Comparison of ENCODE assay signal across 34 cellular contexts in genomic region chr6:108940741-108941140, GRCh38.
"Had no signal": no experiment of that assay in that cellular context is flagged by ENCODE, and none has a peak within 500 bp of the region (broad histone marks: within the 10 kb centered on the region; RNA-seq: fewer than 3 reads in every experiment).

No MANE protein-coding gene starts in this region.

- H3K27me3 Mint-ChIP-seq: activated T-cell treated with anti-CD3 and anti-CD28 coated beads, Interleukin-2, amount 50 U/mL, for 24 hours; activated T-helper 17 cell treated with anti-CD3 and anti-CD28 coated beads, Interleukin-2, amount 50 U/mL, for 72 hours; naive B cell; stimulated activated naive B cell treated with anti-CD40 and anti-IgM and Interleukin-4, amounts not matched to agents 10 μg/mL and 1 μg/mL and 100 μg/mL, for 72 hours had no signal

- H3K4me3 Mint-ChIP-seq: activated CD4-positive, alpha-beta memory T cell treated with anti-CD3 and anti-CD28 coated beads, Interleukin-2, amount 10 ng/mL, durations not matched to agents 7 days and 5 days; activated T-cell treated with anti-CD3 and anti-CD28 coated beads, Interleukin-2, amount 50 U/mL, for 24 hours; activated T-helper 17 cell treated with anti-CD3 and anti-CD28 coated beads, Interleukin-2, amount 50 U/mL, for 72 hours; mesothelial cell of epicardium; stimulated activated naive B cell treated with anti-CD40 and anti-IgM and Interleukin-4, amounts not matched to agents 10 μg/mL and 1 μg/mL and 100 μg/mL, for 72 hours; T-helper 1 cell treated with Interleukin-12 subunit alpha and Interleukin-12 subunit beta and Interleukin-4 antibody, amounts not matched to agents 30 μg/mL and 1 μg/mL, for 36 hours had no signal

- H3K27ac ChIP-seq: brain microvascular endothelial cell, coronary artery, dorsolateral prefrontal cortex, foreskin keratinocyte, left ventricle myocardium inferior, right lobe of liver, stomach, thyroid gland, upper lobe of left lung, vagina, WERI-Rb-1 had no signal

- H3K4me3 ChIP-seq: coronary artery, dorsolateral prefrontal cortex, heart right ventricle, left ventricle myocardium inferior, lung, right lobe of liver, skin epidermis, stomach, thyroid gland, upper lobe of left lung, vagina had no signal

- H3K27me3 ChIP-seq: brain microvascular endothelial cell, dorsolateral prefrontal cortex, foreskin keratinocyte, heart right ventricle, right lobe of liver, stomach, thyroid gland, upper lobe of left lung, vagina had no signal

- H3K9me3 ChIP-seq: heart right ventricle, left ventricle myocardium inferior, right lobe of liver, stomach, thyroid gland, upper lobe of left lung, vagina had no signal

- H3K36me3 Mint-ChIP-seq: naive B cell; stimulated activated naive B cell treated with anti-CD40 and anti-IgM and Interleukin-4, amounts not matched to agents 10 μg/mL and 1 μg/mL and 100 μg/mL, for 72 hours had no signal

- DNase-seq: activated CD4-positive, alpha-beta memory T cell treated with anti-CD3 and anti-CD28 coated beads, Interleukin-2, amount 10 ng/mL, durations not matched to agents 7 days and 5 days; activated CD4-positive, alpha-beta T cell treated with anti-CD3 and anti-CD28 coated beads for 48 hours; activated CD8-positive, alpha-beta memory T cell treated with anti-CD3 and anti-CD28 coated beads, Interleukin-2, amount 50 U/mL, for 48 hours; activated gamma-delta T cell treated with Interleukin-2 at 50 U/mL for 16 hours; activated naive CD4-positive, alpha-beta T cell treated with anti-CD3 and anti-CD28 coated beads, Interleukin-2, amount 50 U/mL, for 16 hours; activated T-cell treated with anti-CD3 and anti-CD28 coated beads, Interleukin-2, amount 50 U/mL, for 24 hours; amniotic stem cell; brain microvascular endothelial cell; dorsolateral prefrontal cortex; effector memory CD4-positive, alpha-beta T cell; heart right ventricle; left ventricle myocardium inferior; naive B cell; posterior cingulate gyrus; right lobe of liver; stimulated activated CD4-positive, alpha-beta T cell treated with anti-CD3 and anti-CD28 coated beads, Interleukin-12 subunit alpha, Interleukin-12 subunit beta, amount 100 ng/mL, for 4 hours; stimulated activated CD4-positive, alpha-beta T cell treated with anti-CD3 and anti-CD28 coated beads, Interleukin-4, amount 100 ng/mL, for 4 hours; stimulated activated CD8-positive, alpha-beta memory T cell treated with anti-CD3 and anti-CD28 coated beads, Interleukin-4, amount 100 ng/mL, for 48 hours; stimulated activated naive B cell treated with anti-CD40 and anti-IgM and Interleukin-4, amounts not matched to agents 10 μg/mL and 1 μg/mL and 100 μg/mL, for 72 hours; stomach; SW 1271; T-helper 9 cell; thyroid gland; upper lobe of left lung; WERI-Rb-1 had no signal

- H3K9me3 Mint-ChIP-seq: activated T-cell treated with anti-CD3 and anti-CD28 coated beads, Interleukin-2, amount 50 U/mL, for 24 hours; activated T-helper 17 cell treated with anti-CD3 and anti-CD28 coated beads, Interleukin-2, amount 50 U/mL, for 72 hours; naive B cell had no signal

- H3K27ac Mint-ChIP-seq: activated CD4-positive, alpha-beta memory T cell treated with anti-CD3 and anti-CD28 coated beads, Interleukin-2, amount 10 ng/mL, durations not matched to agents 7 days and 5 days; activated T-cell treated with anti-CD3 and anti-CD28 coated beads, Interleukin-2, amount 50 U/mL, for 24 hours; activated T-helper 17 cell treated with anti-CD3 and anti-CD28 coated beads, Interleukin-2, amount 50 U/mL, for 72 hours; stimulated activated naive B cell treated with anti-CD40 and anti-IgM and Interleukin-4, amounts not matched to agents 10 μg/mL and 1 μg/mL and 100 μg/mL, for 72 hours; T-helper 1 cell treated with Interleukin-12 subunit alpha and Interleukin-12 subunit beta and Interleukin-4 antibody, amounts not matched to agents 30 μg/mL and 1 μg/mL, for 36 hours had no signal

- H3K36me3 ChIP-seq: brain microvascular endothelial cell, heart right ventricle, left ventricle myocardium inferior, right lobe of liver, stomach, thyroid gland, upper lobe of left lung, vagina, WERI-Rb-1 had no signal

- ATAC-seq: activated CD4-positive, CD25-positive, alpha-beta regulatory T cell treated with anti-CD3 and anti-CD28 coated beads, Interleukin-2, amount 50 U/mL, for 24 hours; activated T-helper 17 cell treated with anti-CD3 and anti-CD28 coated beads, Interleukin-2, amount 50 U/mL, for 72 hours; foreskin keratinocyte; heart right ventricle; right lobe of liver; stimulated activated naive B cell treated with anti-CD40 and anti-IgM and Interleukin-4, amounts not matched to agents 10 μg/mL and 1 μg/mL and 100 μg/mL, for 72 hours had no signal
